Comparison of ENCODE assay signal across 8 cellular contexts in genomic region chr1:121205786-121206711, GRCh38. TPM values are rescaled to one million over a fixed set of nuclear protein-coding genes. Genes with fewer than 3 reads are reported as not detected.
DNase-seq lines count a peak whose midpoint lies in the region; ATAC-seq, FAIRE-seq and TF ChIP-seq lines count a peak whose summit lies in the region.
"Not testable (repeated sequence)": the region's sequence is repeated elsewhere in the genome, so short reads cannot be mapped to it uniquely, and the experiment has no call there.

No MANE protein-coding gene starts in this region.

- H2AFZ ChIP-seq in K562 (ENCODE audit: low read depth, low read length); smooth muscle cell (ENCODE audit: low read depth): not testable (repeated sequence)

- H3K9me3 ChIP-seq in RWPE2 (ENCODE audit: severe bottlenecking); K562 (replicated peaks; ENCODE audit: control insufficient read depth, insufficient read depth, low read depth, low read length); smooth muscle cell (replicated peaks; ENCODE audit: low read depth): not testable (repeated sequence)

- H3K9ac ChIP-seq in K562 (ENCODE audit: insufficient read depth in 1 of 2, low read depth in 2 of 2, low read length in 2 of 2); smooth muscle cell (ENCODE audit: low read depth): not testable (repeated sequence)

- TF ChIP-seq CTCF in AG10803 (conservative IDR thresholded peaks at IDR 0.05; ENCODE audit: low read length); HFFc6 (IDR thresholded peaks at IDR 0.05); RWPE2 (IDR thresholded peaks at IDR 0.05; ENCODE audit: poor library complexity, severe bottlenecking); K562 (IDR thresholded peaks at IDR 0.05 in 2 of 3, conservative IDR thresholded peaks at IDR 0.05 in 1 of 3; ENCODE audit: insufficient read depth in 2 of 3, low read depth in 1 of 3, low read length in 3 of 3); neural crest cell (conservative IDR thresholded peaks at IDR 0.05); smooth muscle cell (IDR thresholded peaks at IDR 0.05; ENCODE audit: borderline replicate concordance, insufficient read depth, poor library complexity, severe bottlenecking): not testable (repeated sequence)

- TF ChIP-seq POLR2A in K562 (conservative IDR thresholded peaks at IDR 0.05): not testable (repeated sequence)

- not testable (repeated sequence) for H3K4me2 ChIP-seq in K562 (ENCODE audit: insufficient read depth, low read length); smooth muscle cell

- WGBS in K562 (ENCODE audit: insufficient coverage, low coverage, missing lambda C conversion rate): 46% methylated on average over 1 of the region's 8 CpGs
- 42% methylated on average over 1 of the region's 8 CpGs for WGBS in smooth muscle cell (ENCODE audit: low lambda C conversion rate)

- H3K27ac Mint-ChIP-seq in HFFc6: peak overlapping the region; percentile 53; the same call in 1 of the 2 replicates
- not testable (repeated sequence) for H3K27ac Mint-ChIP-seq in activated T-helper 17 cell treated with anti-CD3 and anti-CD28 coated beads, Interleukin-2, amount 50 U/mL, for 72 hours
- peak overlapping the region; percentile 50 for H3K27ac Mint-ChIP-seq in neural crest cell (ENCODE audit: unreplicated experiment)

- TF ChIP-seq RAD21 in K562 (CRISPR knock-in tag; conservative IDR thresholded peaks at IDR 0.05 in 1 of 2, IDR thresholded peaks at IDR 0.05 in 1 of 2): not testable (repeated sequence)

- not testable (repeated sequence) for H3K4me3 Mint-ChIP-seq in HFFc6; activated T-helper 17 cell treated with anti-CD3 and anti-CD28 coated beads, Interleukin-2, amount 50 U/mL, for 72 hours; neural crest cell

- ATAC-seq in RWPE2 (ENCODE audit: low read depth) (peak; percentile 83), K562 (peak; percentile 60)
- ATAC-seq in activated T-helper 17 cell treated with anti-CD3 and anti-CD28 coated beads, Interleukin-2, amount 50 U/mL, for 72 hours (replicated peaks): peak; percentile 86

- not testable (repeated sequence) for H3K9me3 Mint-ChIP-seq in HFFc6; activated T-helper 17 cell treated with anti-CD3 and anti-CD28 coated beads, Interleukin-2, amount 50 U/mL, for 72 hours; neural crest cell

- FAIRE-seq in K562 (lab: Jason Lieb, UNC): not testable (repeated sequence)

- not testable (repeated sequence) for BruUV-seq in K562 (replicated peaks; lab: Mats Ljungman, UMichigan)

- not testable (repeated sequence) for H3K27me3 Mint-ChIP-seq in HFFc6 (ENCODE audit: insufficient read depth); activated T-helper 17 cell treated with anti-CD3 and anti-CD28 coated beads, Interleukin-2, amount 50 U/mL, for 72 hours; neural crest cell (ENCODE audit: low read depth)

- peak; percentile 0 for DNase-seq in AG10803 (ENCODE audit: low read depth)
- DNase-seq in HFFc6; RWPE2 (ENCODE audit: low spot score); neural crest cell (ENCODE audit: low read depth, low spot score); smooth muscle cell (lab: John Stamatoyannopoulos, UW; ENCODE audit: unreplicated experiment): not testable (repeated sequence)
- DNase-seq in K562 (ENCODE audit: extremely low read depth in 1 of 4, low spot score in 3 of 4): peak in 1 of 4 experiments; percentile 0
- peak; percentile 0 for DNase-seq in glomerular visceral epithelial cell (ENCODE audit: extremely low spot score)

- in situ Hi-C loops in K562 (cut with MboI): not testable (repeated sequence)

- H3K79me2 ChIP-seq in K562 (ENCODE audit: control insufficient read depth, insufficient read depth, low read length); smooth muscle cell (ENCODE audit: low read depth): not testable (repeated sequence)

- CTCF ChIA-PET in K562 (lab: Yijun Ruan, JAX; ENCODE audit: low intra/inter-chr PET ratio): not testable (repeated sequence)

- not testable (repeated sequence) for H3K27ac ChIP-seq in RWPE2 (ENCODE audit: poor library complexity, severe bottlenecking); K562 (ENCODE audit: extremely low read depth, low read depth, low read length)
- peak overlapping the region; percentile 65 for H3K27ac ChIP-seq in smooth muscle cell (ENCODE audit: low read depth)

- H3K4me1 ChIP-seq in RWPE2 (ENCODE audit: insufficient read depth, poor library complexity, severe bottlenecking); K562 (replicated peaks in 1 of 2; ENCODE audit: control insufficient read depth in 2 of 2, insufficient read depth in 2 of 2, low read length in 2 of 2); smooth muscle cell (ENCODE audit: low read depth): not testable (repeated sequence)

- not testable (repeated sequence) for H3K27me3 ChIP-seq in RWPE2 (ENCODE audit: insufficient read depth, poor library complexity, severe bottlenecking); K562 (ENCODE audit: control insufficient read depth in 2 of 2, insufficient read depth in 2 of 2, low read length in 2 of 2); smooth muscle cell (ENCODE audit: low read depth)

- H4K20me1 ChIP-seq in K562 (replicated peaks; ENCODE audit: control insufficient read depth, insufficient read depth, low read length): not testable (repeated sequence)
- H4K20me1 ChIP-seq in smooth muscle cell (ENCODE audit: low read depth): peaks cover 12% of the 10 kb centered on the region

- intact Hi-C loops in K562 (cut with micrococcal nuclease): not testable (repeated sequence)

- H3F3A ChIP-seq in smooth muscle cell (ENCODE audit: low read depth): not testable (repeated sequence)

- H3K9me1 ChIP-seq in K562 (ENCODE audit: control insufficient read depth, insufficient read depth, low read length): not testable (repeated sequence)

- H3K36me3 Mint-ChIP-seq in HFFc6 (ENCODE audit: low read depth); activated T-helper 17 cell treated with anti-CD3 and anti-CD28 coated beads, Interleukin-2, amount 50 U/mL, for 72 hours (ENCODE audit: low read depth); neural crest cell (ENCODE audit: low read depth): not testable (repeated sequence)

- POLR2A ChIA-PET in K562 (lab: Yijun Ruan, JAX): not testable (repeated sequence)

- H3K36me3 ChIP-seq in RWPE2 (ENCODE audit: low read depth); K562 (ENCODE audit: control insufficient read depth, insufficient read depth, low read length); smooth muscle cell (ENCODE audit: low read depth): not testable (repeated sequence)

- TF ChIP-seq EP300 in K562 (IDR thresholded peaks at IDR 0.05; ENCODE audit: low read length): not testable (repeated sequence)

- H3K4me3 ChIP-seq in AG10803 (ENCODE audit: low read length); RWPE2 (ENCODE audit: severe bottlenecking); K562; smooth muscle cell: not testable (repeated sequence)

- H3K4me1 Mint-ChIP-seq in HFFc6 (ENCODE audit: low read depth): peaks cover 16% of the 10 kb centered on the region
- H3K4me1 Mint-ChIP-seq in activated T-helper 17 cell treated with anti-CD3 and anti-CD28 coated beads, Interleukin-2, amount 50 U/mL, for 72 hours; neural crest cell: not testable (repeated sequence)

RNA-seq across cellular contexts. Expression of gene SRGAP2C, which starts 21.3 kb away (rescaled TPM):
- 10 to 100 TPM; 13.8 to 34.6 (median 23.0) TPM for total RNA-seq in HFFc6 (2021; fragmentation: NEBNext Ultra II Directional; extraction: Animal tissue kit (Norgen Biotek cat#: 25700))
- total RNA-seq in activated T-helper 17 cell treated with anti-CD3 and anti-CD28 coated beads, Interleukin-2, amount 50 U/mL, for 72 hours: 10 to 100 TPM; 18.7 to 27.6 TPM
- 11.1 and 23.4 TPM in 2 replicates for total RNA-seq in K562 (2011; cell fraction: chromatin; rRNA removed; ENCODE audit: low replicate concordance)
- 9.5 and 11.6 TPM in 2 replicates for total RNA-seq in K562 (2011; cell fraction: nucleolus; rRNA removed)
- 17.5 and 23.4 TPM in 2 replicates for total RNA-seq in K562 (2011; cell fraction: nucleoplasm; rRNA removed)
- total RNA-seq in K562 (2014; rRNA removed) (7.7 and 12.3 TPM in 2 replicates), K562 (2014; rRNA removed; fragmentation: Illumina TruSeq; extraction: Trizol) (10.1 and 11.6 TPM in 2 replicates), K562 (2015; rRNA removed; fragmentation: Illumina TruSeq; extraction: Trizol) (7.9 and 8.7 TPM in 2 replicates), K562 (2021) (21.1 and 21.9 TPM in 2 replicates), neural crest cell (45.9 and 48.2 TPM in 2 replicates), smooth muscle cell (14.7 and 18.1 TPM in 2 replicates)
- polyA plus RNA-seq in K562 (2011; rRNA removed) (8.8 and 9.3 TPM in 2 replicates), K562 (2014; fragmentation: Illumina TruSeq; extraction: Trizol) (6.4 and 7.4 TPM in 2 replicates), K562 (2014; fragmentation: Nextera tagmentation; extraction: Ambion mirVana) (1 to 10 TPM; 5.1 to 6.6 TPM), K562 (2014; rRNA removed) (5.0 and 5.9 TPM in 2 replicates), smooth muscle cell (10.4 and 11.3 TPM in 2 replicates)
- polyA plus RNA-seq in K562 (2011; cell fraction: cytosol; rRNA removed): 3.9 and 6.6 TPM in 2 replicates
- polyA plus RNA-seq in K562 (2011; cell fraction: nucleus; rRNA removed): 7.4 and 7.6 TPM in 2 replicates
- 5.0 and 7.5 TPM in 2 replicates for polyA plus RNA-seq in K562 (2012)
- polyA minus RNA-seq in K562 (2011; rRNA and poly(A)+ RNA removed): 22.8 and 24.9 TPM in 2 replicates
- 12.6 and 16.4 TPM in 2 replicates for polyA minus RNA-seq in K562 (2011; cell fraction: cytosol; rRNA and poly(A)+ RNA removed)
- 11.8 and 12.4 TPM in 2 replicates for polyA minus RNA-seq in K562 (2011; cell fraction: nucleus; rRNA and poly(A)+ RNA removed)

RNA-seq across cellular contexts. Expression of gene FAM72B, which starts 21.9 kb away (rescaled TPM):
- total RNA-seq in HFFc6 (2021; fragmentation: NEBNext Ultra II Directional; extraction: Animal tissue kit (Norgen Biotek cat#: 25700)): 1 to 10 TPM; 2.2 to 6.2 (median 5.0) TPM
- 10 to 100 TPM; 18.6 to 22.9 TPM for total RNA-seq in activated T-helper 17 cell treated with anti-CD3 and anti-CD28 coated beads, Interleukin-2, amount 50 U/mL, for 72 hours
- total RNA-seq in K562 (2011; cell fraction: chromatin; rRNA removed; ENCODE audit: low replicate concordance): 19.4 and 39.9 TPM in 2 replicates
- 19.5 and 22.2 TPM in 2 replicates for total RNA-seq in K562 (2011; cell fraction: nucleolus; rRNA removed)
- 56.9 and 85.5 TPM in 2 replicates for total RNA-seq in K562 (2011; cell fraction: nucleoplasm; rRNA removed)
- total RNA-seq in K562 (2014; rRNA removed): 20.8 and 23.4 TPM in 2 replicates
- total RNA-seq in K562 (2014; rRNA removed; fragmentation: Illumina TruSeq; extraction: Trizol): 33.1 and 38.1 TPM in 2 replicates
- 30.0 and 32.2 TPM in 2 replicates for total RNA-seq in K562 (2015; rRNA removed; fragmentation: Illumina TruSeq; extraction: Trizol)
- 21.9 and 26.1 TPM in 2 replicates for total RNA-seq in K562 (2021)
- polyA plus RNA-seq in K562 (2011; rRNA removed): 47.6 and 52.3 TPM in 2 replicates
- 15.7 and 26.6 TPM in 2 replicates for polyA plus RNA-seq in K562 (2011; cell fraction: cytosol; rRNA removed)
- polyA plus RNA-seq in K562 (2011; cell fraction: nucleus; rRNA removed): 22.6 and 31.2 TPM in 2 replicates
- 24.1 and 28.2 TPM in 2 replicates for polyA plus RNA-seq in K562 (2012)
- polyA plus RNA-seq in K562 (2014; fragmentation: Illumina TruSeq; extraction: Trizol): 43.3 and 61.7 TPM in 2 replicates
- 10 to 100 TPM; 11.8 to 13.4 TPM for polyA plus RNA-seq in K562 (2014; fragmentation: Nextera tagmentation; extraction: Ambion mirVana)
- 31.5 and 36.7 TPM in 2 replicates for polyA plus RNA-seq in K562 (2014; rRNA removed)
- polyA minus RNA-seq in K562 (2011; rRNA and poly(A)+ RNA removed): 61.9 and 70.9 TPM in 2 replicates
- polyA minus RNA-seq in K562 (2011; cell fraction: cytosol; rRNA and poly(A)+ RNA removed): 19.7 and 20.0 TPM in 2 replicates
- polyA minus RNA-seq in K562 (2011; cell fraction: nucleus; rRNA and poly(A)+ RNA removed): 15.6 and 33.1 TPM in 2 replicates
- total RNA-seq in neural crest cell: 9.3 and 10.3 TPM in 2 replicates
- total RNA-seq in smooth muscle cell: 1.7 and 2.6 TPM in 2 replicates
- polyA plus RNA-seq in smooth muscle cell: 0.70 and 1.6 TPM in 2 replicates
